In genomic region chr12:57296291-57296690, GRCh38 we compare ENCODE assay signal across 26 cellular contexts. TPM values are rescaled to one million over a fixed set of nuclear protein-coding genes. Genes with fewer than 3 reads are reported as not detected.
"Had no signal": no experiment of that assay in that cellular context is flagged by ENCODE, and none has a peak within 500 bp of the region (broad histone marks: within the 10 kb centered on the region; RNA-seq: fewer than 3 reads in every experiment).

No MANE protein-coding gene starts in this region.

- H3K4me1 ChIP-seq: body of pancreas, esophagus muscularis mucosa, foreskin keratinocyte had no signal

- H3K9me3 ChIP-seq: body of pancreas, esophagus muscularis mucosa, gastrocnemius medialis, heart left ventricle had no signal

- DNase-seq: activated B cell treated with CpG ODN at 0.5 μM for 24 hours; activated CD4-positive, alpha-beta T cell treated with anti-CD3 and anti-CD28 coated beads for 48 hours; activated CD4-positive, alpha-beta T cell treated with anti-CD3 and anti-CD28 coated beads, Interleukin-2, amount 50 U/mL, for 1 hour; activated CD4-positive, alpha-beta T cell treated with anti-CD3 and anti-CD28 coated beads, Interleukin-2, amount 50 U/mL, for 48 hours; activated CD8-positive, alpha-beta memory T cell treated with anti-CD3 and anti-CD28 coated beads for 24 hours; activated CD8-positive, alpha-beta T cell treated with anti-CD3 and anti-CD28 coated beads for 36 hours; activated gamma-delta T cell; activated naive CD4-positive, alpha-beta T cell; activated naive CD4-positive, alpha-beta T cell treated with anti-CD3 and anti-CD28 coated beads, Interleukin-2, amount 10 ng/mL, durations not matched to agents 7 days and 5 days; activated T-cell treated with anti-CD3 and anti-CD28 coated beads, Interleukin-2, amount 50 U/mL, for 72 hours; amniotic stem cell; anterior cingulate cortex; body of pancreas; cortex of kidney; dermis blood vessel endothelial cell; effector CD4-positive, alpha-beta T cell; effector memory CD8-positive, alpha-beta T cell; erythroblast; foreskin keratinocyte; gastrocnemius medialis; glutamatergic neuron; heart left ventricle; T-helper 2 cell had no signal

- H3K27ac ChIP-seq: body of pancreas, esophagus muscularis mucosa, foreskin keratinocyte, gastrocnemius medialis, heart left ventricle, VCaP had no signal

- ATAC-seq: activated CD4-positive, CD25-positive, alpha-beta regulatory T cell treated with anti-CD3 and anti-CD28 coated beads, Interleukin-2, amount 50 U/mL, for 24 hours; activated CD8-positive, alpha-beta T cell treated with anti-CD3 and anti-CD28 coated beads for 36 hours; activated T-cell treated with anti-CD3 and anti-CD28 coated beads, Interleukin-2, amount 50 U/mL, for 72 hours; body of pancreas; effector memory CD8-positive, alpha-beta T cell; foreskin keratinocyte; gastrocnemius medialis; heart left ventricle had no signal

- H3K4me3 ChIP-seq: body of pancreas, esophagus muscularis mucosa, gastrocnemius medialis, heart left ventricle had no signal

- H3K27me3 ChIP-seq: body of pancreas, esophagus muscularis mucosa, foreskin keratinocyte, gastrocnemius medialis, heart left ventricle had no signal

RNA-seq across cellular contexts. Expression of gene STAC3, which starts 45.3 kb away (rescaled TPM):
- total RNA-seq: dermis blood vessel endothelial cell had no signal
